ENCODE assay signal across 8 cellular contexts in the genomic region with DNA sequence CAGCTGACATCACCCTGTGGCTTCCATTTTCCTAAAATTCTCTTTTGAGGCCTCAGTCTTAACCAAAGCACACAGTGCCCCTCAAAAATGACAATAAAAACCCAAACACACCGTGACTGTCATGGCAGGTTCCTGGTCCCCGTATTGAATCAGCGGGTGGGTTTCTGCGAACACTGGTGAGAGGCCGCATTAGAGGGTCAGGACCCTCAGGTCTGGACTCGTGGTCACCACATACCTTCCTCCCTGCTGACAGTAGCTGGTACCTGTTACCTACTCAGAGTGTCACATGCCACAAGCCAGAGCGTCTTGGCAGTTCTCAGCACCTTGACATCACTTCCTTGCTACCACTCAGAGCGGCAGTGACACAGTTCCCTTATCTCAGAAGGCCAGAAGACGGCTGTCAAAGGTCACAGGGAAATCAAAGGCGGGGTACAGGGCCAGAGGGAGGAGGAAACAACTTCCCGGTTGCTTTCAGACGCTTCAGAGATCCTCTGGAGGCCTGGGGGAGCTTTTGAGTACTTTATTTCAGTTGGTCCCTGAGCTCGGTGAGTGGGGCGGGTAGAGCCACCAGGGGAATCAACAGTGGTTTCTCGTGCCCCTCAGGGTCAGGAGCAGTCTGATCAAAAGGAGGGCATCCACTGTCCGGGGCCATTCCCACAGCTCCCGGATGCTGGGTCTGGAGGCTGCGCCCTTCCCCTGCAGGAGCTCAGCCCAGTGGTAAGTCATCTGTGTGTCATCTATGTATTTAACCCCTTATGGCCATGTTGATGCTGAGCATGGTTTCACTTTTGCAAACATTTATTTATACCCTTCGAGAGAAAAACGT. TPM values are rescaled to one million over a fixed set of nuclear protein-coding genes. Genes with fewer than 3 reads are reported as not detected.
DNase-seq lines count a peak whose midpoint lies in the region; ATAC-seq and TF ChIP-seq lines count a peak whose summit lies in the region.

A gene (minus strand): TSS at position 281 of the 826 bp plus-strand sequence.
A gene with protein sequence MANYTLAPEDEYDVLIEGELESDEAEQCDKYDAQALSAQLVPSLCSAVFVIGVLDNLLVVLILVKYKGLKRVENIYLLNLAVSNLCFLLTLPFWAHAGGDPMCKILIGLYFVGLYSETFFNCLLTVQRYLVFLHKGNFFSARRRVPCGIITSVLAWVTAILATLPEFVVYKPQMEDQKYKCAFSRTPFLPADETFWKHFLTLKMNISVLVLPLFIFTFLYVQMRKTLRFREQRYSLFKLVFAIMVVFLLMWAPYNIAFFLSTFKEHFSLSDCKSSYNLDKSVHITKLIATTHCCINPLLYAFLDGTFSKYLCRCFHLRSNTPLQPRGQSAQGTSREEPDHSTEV (plus strand): TSS at position 474 of the 826 bp plus-strand sequence. CDS start 821 bp downstream, outside the sequence.

- H3K4me1 Mint-ChIP-seq in endothelial cell (ENCODE audit: unreplicated experiment), result peaks cover 23% of the 10 kb centered on the region
- peaks cover 21 to 34% (median 26%) of the 10 kb centered on the region in 3 donors for H3K4me1 Mint-ChIP-seq in naive B cell

- peak; percentile 89 to 91 for ATAC-seq in naive B cell (ENCODE audit: low read depth in 2 of 2)

- DNase-seq in stimulated activated naive CD4-positive, alpha-beta T cell (lab: John Stamatoyannopoulos, UW), result peak in 5 of 6 experiments; percentile 2 to 47 (median 25)
- DNase-seq in stimulated activated naive CD4-positive, alpha-beta T cell treated with Interleukin-2 at 50 U/mL for 16 hours (lab: John Stamatoyannopoulos, UW), result no peak
- DNase-seq in activated CD4-positive, CD25-positive, alpha-beta regulatory T cell treated with anti-CD3 and anti-CD28 coated beads, Interleukin-2, amount 50 U/mL, for 16 hours (ENCODE audit: low read depth, low spot score), result peak; percentile 11
- peak; percentile 25 for DNase-seq in endothelial cell (ENCODE audit: low spot score)
- DNase-seq in naive B cell, result peak; percentile 33
- DNase-seq in NCI-H2171 (lab: John Stamatoyannopoulos, UW), result no peak
- no peak for DNase-seq in NCI-H2107 treated with DMSO at 0.1 percent for 48 hours (lab: John Stamatoyannopoulos, UW; ENCODE audit: unreplicated experiment)

- H3K4me3 Mint-ChIP-seq in endothelial cell (ENCODE audit: unreplicated experiment), result peak within 1 kb of the TSS; percentile 25
- H3K4me3 Mint-ChIP-seq in naive B cell, result peak within 1 kb of the TSS; percentile 86 to 94 (median 90)

- H3K27ac Mint-ChIP-seq in endothelial cell (ENCODE audit: unreplicated experiment), result no peak within 1 kb of the TSS
- H3K27ac Mint-ChIP-seq in naive B cell, result peak within 1 kb of the TSS; percentile 89 to 97 (median 92)

- peak within 1 kb of the TSS; percentile 64 for H3K27ac ChIP-seq in temporal lobe (ENCODE audit: low read depth, low read length)

- no peaks in the 10 kb centered on the region for H3K9me3 Mint-ChIP-seq in endothelial cell (ENCODE audit: unreplicated experiment)
- H3K9me3 Mint-ChIP-seq in naive B cell, result peaks cover 0 to 5% (median 0%) of the 10 kb centered on the region in 7 donors

- H3K27me3 Mint-ChIP-seq in endothelial cell (ENCODE audit: unreplicated experiment) (peaks cover 3% of the 10 kb centered on the region), naive B cell (no peaks in the 10 kb centered on the region)

- H3K36me3 Mint-ChIP-seq in endothelial cell (ENCODE audit: low read depth, unreplicated experiment) (no peaks in the 10 kb centered on the region), naive B cell (no peaks in the 10 kb centered on the region)

- no peak for TF ChIP-seq CTCF in endothelial cell (IDR thresholded peaks at IDR 0.05; ENCODE audit: unreplicated experiment)

RNA-seq across cellular contexts. Expression of the second gene that starts in this region (rescaled TPM):
- 1.4 TPM for total RNA-seq in endothelial cell (ENCODE audit: unreplicated experiment)
- polyA plus RNA-seq in naive B cell (ENCODE audit: low read depth in 6 of 6), result 1 to 10 TPM in 3 of 6 donors, under 1 TPM in 2, not detected in 1; 0.73 to 1.8 (median 1.2) TPM
- 0.25 TPM for total RNA-seq in temporal lobe

Comparison
In these comparisons a context has a peak if more than half of its experiments do, and no peak if none do; other contexts are left out.
1. DNase-seq: peak in stimulated activated naive CD4-positive, alpha-beta T cell (5 of 6), activated CD4-positive, CD25-positive, alpha-beta regulatory T cell treated with anti-CD3 and anti-CD28 coated beads, Interleukin-2, amount 50 U/mL, for 16 hours (single experiment), endothelial cell (single experiment) and naive B cell (single experiment); none in stimulated activated naive CD4-positive, alpha-beta T cell treated with Interleukin-2 at 50 U/mL for 16 hours (single experiment), NCI-H2171 (single experiment) and NCI-H2107 treated with DMSO at 0.1 percent for 48 hours (single experiment).